In genomic region chr1:64986903-64987871, GRCh38 we compare ENCODE assay signal across 1 cellular context.
TF ChIP-seq lines count a peak whose summit lies in the region.

No MANE protein-coding gene starts in this region.

TF ChIP-seq in K562, 482 proteins besides CTCF, POLR2A, EP300 and RAD21 (continued from another document and continues in another):
- TF ChIP-seq SRF (CRISPR knock-in tag; IDR thresholded peaks at IDR 0.05) (no peak), EZH2 (IDR thresholded peaks at IDR 0.05; ENCODE audit: borderline replicate concordance, low read depth, low read length) (no peak), PHB (CRISPR knock-in tag; IDR thresholded peaks at IDR 0.05) (no peak), MEF2D (tag; conservative IDR thresholded peaks at IDR 0.05; ENCODE audit: low read depth) (peak; percentile 89), ZNF143 (CRISPR knock-in tag; IDR thresholded peaks at IDR 0.05) (no peak), SFPQ (IDR thresholded peaks at IDR 0.05; ENCODE audit: low read depth, low read length) (no peak), ZBTB5 (IDR thresholded peaks at IDR 0.05) (no peak), SIRT6 (IDR thresholded peaks at IDR 0.05; ENCODE audit: low read depth, low read length) (no peak), TCF7L2 (IDR thresholded peaks at IDR 0.05; ENCODE audit: low read depth, low read length) (no peak), MLX (CRISPR knock-in tag; conservative IDR thresholded peaks at IDR 0.05) (no peak), ZNF318 (IDR thresholded peaks at IDR 0.05; ENCODE audit: borderline replicate concordance in 1 of 2, low read depth in 1 of 2) (no peak), E2F4 (CRISPR knock-in tag; IDR thresholded peaks at IDR 0.05; ENCODE audit: low read depth) (no peak), XRCC4 (IDR thresholded peaks at IDR 0.05; ENCODE audit: extremely low read depth, insufficient read depth, insufficient read length) (no peak), GTF2B (IDR thresholded peaks at IDR 0.05; ENCODE audit: extremely low read depth, insufficient read length) (no peak), DLX4 (CRISPR knock-in tag; IDR thresholded peaks at IDR 0.05) (no peak), HNRNPLL (IDR thresholded peaks at IDR 0.05; ENCODE audit: low read depth, low read length, poor library complexity, severe bottlenecking) (no peak), ZNF699 (CRISPR knock-in tag; IDR thresholded peaks at IDR 0.05; ENCODE audit: insufficient replicate concordance) (no peak), RBM39 (optimal IDR thresholded peaks at IDR 0.05; ENCODE audit: low read depth, low read length) (no peak), ZFP36 (IDR thresholded peaks at IDR 0.05; ENCODE audit: low read depth, low read length, partially characterized antibody) (no peak), CREBBP (IDR thresholded peaks at IDR 0.05; ENCODE audit: low read depth, low read length) (no peak), RBM25 (IDR thresholded peaks at IDR 0.05; ENCODE audit: low read depth, low read length, severe bottlenecking) (no peak), KLF6 (CRISPR knock-in tag; IDR thresholded peaks at IDR 0.05; ENCODE audit: borderline replicate concordance) (no peak), KLF13 (tag; IDR thresholded peaks at IDR 0.05; ENCODE audit: borderline replicate concordance, low read depth) (no peak), ETV6 (IDR thresholded peaks at IDR 0.05; ENCODE audit: borderline replicate concordance in 1 of 2, low read depth in 2 of 2, low read length in 1 of 2) (no peak), ETV6 (CRISPR knock-in tag; IDR thresholded peaks at IDR 0.05; ENCODE audit: borderline replicate concordance) (no peak), SMARCA4 (IDR thresholded peaks at IDR 0.05) (peak; percentile 21; the same call in 1 of the 2 replicates), CEBPB (tag; IDR thresholded peaks at IDR 0.05) (peak; percentile 90), RCOR1 (IDR thresholded peaks at IDR 0.05; ENCODE audit: borderline replicate concordance in 1 of 2, low read depth in 2 of 2, low read length in 2 of 2) (peak in 1 of 2 experiments; percentile 38; a peak in 1 of 4 replicates), HEY1 (CRISPR knock-in tag; IDR thresholded peaks at IDR 0.05; ENCODE audit: borderline replicate concordance) (no peak), MYBL2 (IDR thresholded peaks at IDR 0.05; ENCODE audit: low read depth) (no peak), MYBL2 (CRISPR knock-in tag; IDR thresholded peaks at IDR 0.05; ENCODE audit: borderline replicate concordance) (no peak), STAT5B (CRISPR knock-in tag; IDR thresholded peaks at IDR 0.05) (no peak), NBN (IDR thresholded peaks at IDR 0.05; ENCODE audit: low read depth) (no peak), THRB (CRISPR knock-in tag; conservative IDR thresholded peaks at IDR 0.05) (no peak), TEAD1 (CRISPR knock-in tag; IDR thresholded peaks at IDR 0.05) (no peak), ZNF639 (CRISPR knock-in tag; conservative IDR thresholded peaks at IDR 0.05 in 1 of 2, IDR thresholded peaks at IDR 0.05 in 1 of 2) (no peak), MAFK (IDR thresholded peaks at IDR 0.05; ENCODE audit: low read length) (0 out of 2 replicates have a peak, but pooled peaks have one; percentile 3), HMG20A (CRISPR knock-in tag; conservative IDR thresholded peaks at IDR 0.05) (no peak), LEF1 (IDR thresholded peaks at IDR 0.05) (peak; percentile 59; the same call in 1 of the 2 replicates), NFYB (IDR thresholded peaks at IDR 0.05; ENCODE audit: extremely low read depth, insufficient read length) (no peak), ZNF212 (CRISPR knock-in tag; IDR thresholded peaks at IDR 0.05) (no peak), RBM15 (IDR thresholded peaks at IDR 0.05; ENCODE audit: insufficient read depth, low read length) (no peak), ZBTB7A (IDR thresholded peaks at IDR 0.05; ENCODE audit: borderline replicate concordance, control insufficient read depth, low read depth, low read length) (no peak), ZNF253 (CRISPR knock-in tag; conservative IDR thresholded peaks at IDR 0.05) (no peak), HDAC2 (IDR thresholded peaks at IDR 0.05) (no peak), ZNF184 (CRISPR knock-in tag; IDR thresholded peaks at IDR 0.05) (no peak), NEUROD1 (IDR thresholded peaks at IDR 0.05; ENCODE audit: borderline replicate concordance, low read depth, low read length, partially characterized antibody) (no peak), JUN (IDR thresholded peaks at IDR 0.05; ENCODE audit: borderline replicate concordance, low read depth, low read length) (0 out of 2 replicates have a peak, but pooled peaks have one; percentile 17), JUN (CRISPR knock-in tag; IDR thresholded peaks at IDR 0.05; ENCODE audit: borderline replicate concordance) (no peak), IRF2 (CRISPR knock-in tag; IDR thresholded peaks at IDR 0.05) (no peak), ZFPM2 (CRISPR knock-in tag; IDR thresholded peaks at IDR 0.05) (no peak)
